ENCODE assay signal across 28 cellular contexts in the genomic region with DNA sequence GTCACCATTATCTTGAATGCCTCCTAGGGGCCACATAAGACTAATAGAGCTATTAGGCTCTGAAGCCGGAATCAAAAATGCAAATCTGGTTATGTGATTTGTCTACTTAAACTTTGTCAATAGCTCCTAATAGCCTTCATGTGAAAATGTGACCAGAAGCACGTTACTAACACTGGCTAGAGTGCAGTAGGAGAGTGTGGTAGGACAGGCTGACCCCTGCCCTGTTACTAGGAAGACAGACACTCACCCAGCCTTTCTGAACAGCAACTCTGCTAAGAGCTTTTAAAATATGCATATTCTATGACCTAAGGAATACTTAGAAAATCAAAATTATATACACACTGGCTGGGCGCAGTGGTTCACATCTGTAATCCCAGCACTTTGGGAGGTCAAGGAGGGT.
"Had no signal": no experiment of that assay in that cellular context is flagged by ENCODE, and none has a peak within 500 bp of the region (broad histone marks: within the 10 kb centered on the region; RNA-seq: fewer than 3 reads in every experiment).

No MANE protein-coding gene starts in this region.

- H3K27me3 ChIP-seq: neural progenitor cell, neutrophil, right atrium auricular region, tibial nerve, uterus had no signal

- H3K4me3 ChIP-seq: left ventricle myocardium inferior, lung, neural progenitor cell, right atrium auricular region, skin epidermis, tibial nerve, uterus had no signal

- H3K36me3 Mint-ChIP-seq: natural killer cell had no signal

- H3K4me1 Mint-ChIP-seq: mesothelial cell of epicardium; natural killer cell; stimulated activated naive CD8-positive, alpha-beta T cell treated with anti-CD3 and anti-CD28 coated beads, Interleukin-15, amount 100 ng/mL, for 72 hours had no signal

- H3K36me3 ChIP-seq: neural progenitor cell, neutrophil, uterus had no signal

- H3K9me3 Mint-ChIP-seq: mesothelial cell of epicardium; naive B cell; natural killer cell; nephron progenitor cell; stimulated activated naive CD8-positive, alpha-beta T cell treated with anti-CD3 and anti-CD28 coated beads, Interleukin-15, amount 100 ng/mL, for 72 hours; type B pancreatic cell had no signal

- H3K9me3 ChIP-seq: left ventricle myocardium inferior, neutrophil, right atrium auricular region, tibial nerve, uterus had no signal

- ATAC-seq: left colon; natural killer cell; sciatic nerve; stimulated activated naive CD8-positive, alpha-beta T cell treated with anti-CD3 and anti-CD28 coated beads, Interleukin-15, amount 100 ng/mL, for 72 hours had no signal

- H3K4me3 Mint-ChIP-seq: mesothelial cell of epicardium; naive B cell; natural killer cell; nephron progenitor cell; neural progenitor cell; stimulated activated naive CD8-positive, alpha-beta T cell treated with anti-CD3 and anti-CD28 coated beads, Interleukin-15, amount 100 ng/mL, for 72 hours; type B pancreatic cell had no signal

- H3K27ac Mint-ChIP-seq: mesothelial cell of epicardium; naive B cell; natural killer cell; nephron progenitor cell; neural progenitor cell; progenitor cell of endocrine pancreas; stimulated activated naive CD8-positive, alpha-beta T cell treated with anti-CD3 and anti-CD28 coated beads, Interleukin-15, amount 100 ng/mL, for 72 hours; type B pancreatic cell had no signal

- H3K4me2 ChIP-seq: neural progenitor cell had no signal

- H3K79me2 ChIP-seq: parathyroid adenoma had no signal

- H3K27ac ChIP-seq: left ventricle myocardium inferior, neural progenitor cell, neutrophil, parathyroid adenoma, right atrium auricular region, skin epidermis, tibial nerve, uterus had no signal

- DNase-seq: hippocampal formation; kidney glomerular epithelial cell; left colon; left ventricle myocardium inferior; mesendoderm; naive B cell; natural killer cell; nephron progenitor cell; occipital lobe; stimulated activated CD4-positive, alpha-beta T cell treated with anti-CD3 and anti-CD28 coated beads, Interleukin-12 subunit alpha, Interleukin-12 subunit beta, amount 100 ng/mL, for 4 hours; stimulated activated CD4-positive, alpha-beta T cell treated with anti-CD3 and anti-CD28 coated beads, Interleukin-15, amount 100 ng/mL, for 24 hours; stimulated activated CD4-positive, alpha-beta T cell treated with anti-CD3 and anti-CD28 coated beads, Interleukin-2, amount 100 ng/mL, for 24 hours; stimulated activated CD4-positive, alpha-beta T cell treated with anti-CD3 and anti-CD28 coated beads, Interleukin-4, amount 100 ng/mL, for 1 hour; stimulated activated naive CD4-positive, alpha-beta T cell treated with Interleukin-2 at 50 U/mL for 16 hours; stimulated activated naive CD8-positive, alpha-beta T cell treated with anti-CD3 and anti-CD28 coated beads, Interleukin-15, amount 100 ng/mL, for 72 hours; substantia nigra; uterus had no signal

- H3K4me1 ChIP-seq: parathyroid adenoma, right atrium auricular region, tibial nerve, uterus had no signal

- H3K27me3 Mint-ChIP-seq: naive B cell; progenitor cell of endocrine pancreas; stimulated activated naive CD8-positive, alpha-beta T cell treated with anti-CD3 and anti-CD28 coated beads, Interleukin-15, amount 100 ng/mL, for 72 hours; type B pancreatic cell had no signal
